Comparison of ENCODE assay signal across 9 cellular contexts in genomic region chr5:14706615-14707021, GRCh38. TPM values are rescaled to one million over a fixed set of nuclear protein-coding genes. Genes with fewer than 3 reads are reported as not detected.
DNase-seq lines count a peak whose midpoint lies in the region; ATAC-seq and TF ChIP-seq lines count a peak whose summit lies in the region.
"Had no signal": no experiment of that assay in that cellular context is flagged by ENCODE, and none has a peak within 500 bp of the region (broad histone marks: within the 10 kb centered on the region; RNA-seq: fewer than 3 reads in every experiment).

No MANE protein-coding gene starts in this region.

- H4K91ac ChIP-seq in neuronal stem cell (ENCODE audit: low read depth, low read length, poor library complexity), result no peak overlapping the region

- in situ Hi-C loops in astrocyte of the spinal cord (cut with HindIII; ENCODE audit: low sequenced_read_pairs), result no loop called here

- no peaks in the 10 kb centered on the region for H3K9me3 Mint-ChIP-seq in CD8-positive, alpha-beta T cell
- H3K9me3 Mint-ChIP-seq in Caco-2 (ENCODE audit: unreplicated experiment), result no peaks in the 10 kb centered on the region

- no peak overlapping the region for H3K18ac ChIP-seq in neuronal stem cell (ENCODE audit: low read length)

- H3K4ac ChIP-seq in neuronal stem cell (ENCODE audit: low read length), result no peak overlapping the region

- CTCF ChIA-PET in CD8-positive, alpha-beta T cell (lab: Charles Lee), result interaction anchor here (0.7 to 2.2 kb wide), 6 partner anchors 20 to 298 kb away, joined by 3 to 21 read pairs (median 4); no protein-coding TSS in a partner anchor
- CTCF ChIA-PET in Caco-2 (lab: Charles Lee), result no interaction called here

- ATAC-seq in CD8-positive, alpha-beta T cell, result peak; percentile 94
- ATAC-seq in omental fat pad (ENCODE audit: low FRiP score), result peak; percentile 36
- no peak for ATAC-seq in HG02623 (IDR thresholded peaks at IDR 0.05; ENCODE audit: unreplicated experiment)

- H2BK120ac ChIP-seq in neuronal stem cell (ENCODE audit: low read depth, low read length), result no peak overlapping the region

- peak overlapping the region; percentile 76 for H3K4me3 Mint-ChIP-seq in CD8-positive, alpha-beta T cell
- no peak overlapping the region for H3K4me3 Mint-ChIP-seq in Caco-2 (ENCODE audit: unreplicated experiment)

- peaks cover 79% of the 10 kb centered on the region for H3K4me1 ChIP-seq in CD8-positive, alpha-beta T cell (ENCODE audit: insufficient read depth, low read length)
- H3K4me1 ChIP-seq in Caco-2 (no peaks in the 10 kb centered on the region), neuronal stem cell (ENCODE audit: control insufficient read depth in 2 of 2, insufficient read depth in 1 of 2, low read depth in 1 of 2, low read length in 2 of 2) (no peaks in the 10 kb centered on the region)

- H3K4me2 ChIP-seq in neuronal stem cell (ENCODE audit: insufficient read depth, low read length, poor library complexity, severe bottlenecking), result no peak overlapping the region

- peaks cover 68% of the 10 kb centered on the region for H3K36me3 Mint-ChIP-seq in CD8-positive, alpha-beta T cell
- peaks cover 65% of the 10 kb centered on the region for H3K36me3 Mint-ChIP-seq in Caco-2 (ENCODE audit: insufficient read depth, unreplicated experiment)

- no TSS peak for BruUV-seq in Caco-2 (replicated peaks; lab: Mats Ljungman, UMichigan)

- no peaks in the 10 kb centered on the region for H3K27me3 Mint-ChIP-seq in CD8-positive, alpha-beta T cell (ENCODE audit: low read depth)
- no peaks in the 10 kb centered on the region for H3K27me3 Mint-ChIP-seq in Caco-2 (ENCODE audit: insufficient read depth, unreplicated experiment)

- H3K36me3 ChIP-seq in CD8-positive, alpha-beta T cell (ENCODE audit: insufficient read depth, low read length), result peaks cover 16% of the 10 kb centered on the region
- H3K36me3 ChIP-seq in Caco-2 (ENCODE audit: control insufficient read depth, insufficient read depth, low read length) (no peaks in the 10 kb centered on the region; the same call in 1 of the 2 replicates), neuronal stem cell (replicated peaks in 1 of 2; ENCODE audit: control insufficient read depth in 2 of 2, insufficient read depth in 2 of 2, low read length in 2 of 2) (peaks cover 16 to 86% of the 10 kb centered on the region in 2 donors)

- intact Hi-C loops in CD8-positive, alpha-beta T cell (cut with DNase I, micrococcal nuclease), result loop anchor here (1.0 to 5.0 kb wide), 8 partner anchors 11 to 286 kb away; partner anchors contain the start of genes ANKH (in 2 of the 2) and OTULINL (in 2 of the 2)
- intact Hi-C loops in Caco-2 (cut with micrococcal nuclease; ENCODE audit: unreplicated experiment), result no loop called here

- H3K79me1 ChIP-seq in neuronal stem cell (ENCODE audit: low read depth, low read length), result no peaks in the 10 kb centered on the region

- H2BK15ac ChIP-seq in neuronal stem cell (ENCODE audit: low read length), result no peak overlapping the region

- peaks cover 80% of the 10 kb centered on the region for H3K4me1 Mint-ChIP-seq in CD8-positive, alpha-beta T cell (ENCODE audit: low read depth)
- no peaks in the 10 kb centered on the region for H3K4me1 Mint-ChIP-seq in Caco-2 (ENCODE audit: low read depth, unreplicated experiment)

- H3K14ac ChIP-seq in neuronal stem cell (ENCODE audit: low read length), result no peak overlapping the region

- POLR2A ChIA-PET in CD8-positive, alpha-beta T cell (lab: Charles Lee), result interaction anchor here (0.6 to 1.9 kb wide), 12 partner anchors 14 to 286 kb away, joined by 3 to 8 read pairs (median 4); partner anchors contain the start of gene OTULIN
- POLR2A ChIA-PET in Caco-2 (lab: Charles Lee), result no interaction called here

- peak overlapping the region; percentile 99 for H3K27ac Mint-ChIP-seq in CD8-positive, alpha-beta T cell
- no peak overlapping the region for H3K27ac Mint-ChIP-seq in Caco-2 (ENCODE audit: unreplicated experiment)

- peak in 6 of 7 experiments; percentile 33 to 72 (median 56) for DNase-seq in CD8-positive, alpha-beta T cell
- DNase-seq in SIG-M5 treated with dmso at 0.1 percent for 504 hours (lab: John Stamatoyannopoulos, UW; ENCODE audit: unreplicated experiment) (peak; percentile 9), astrocyte of the spinal cord (ENCODE audit: low read depth, low spot score) (peak; percentile 62), omental fat pad (ENCODE audit: low spot score) (no peak), cortex of kidney (lab: John Stamatoyannopoulos, UW) (no peak), Caco-2 (no peak), neuronal stem cell (ENCODE audit: low spot score) (no peak)
- DNase-seq: cerebellar nuclear complex had no signal

- no peak overlapping the region for H2BK5ac ChIP-seq in neuronal stem cell (ENCODE audit: low read length)

- no peak overlapping the region for H3K23ac ChIP-seq in neuronal stem cell (ENCODE audit: low read depth, low read length, poor library complexity)

- H3K4me3 ChIP-seq in CD8-positive, alpha-beta T cell (ENCODE audit: low read depth, low read length), result no peak overlapping the region
- H3K4me3 ChIP-seq in astrocyte of the spinal cord (ENCODE audit: low read depth, low read length), result no peak overlapping the region
- H3K4me3 ChIP-seq in Caco-2 (ENCODE audit: low read depth, low read length), result no peak overlapping the region
- H3K4me3 ChIP-seq in neuronal stem cell (ENCODE audit: low read length in 2 of 2), result no peak overlapping the region

- no peak overlapping the region for H4K8ac ChIP-seq in neuronal stem cell (ENCODE audit: low read depth, low read length)

- no peaks in the 10 kb centered on the region for H3K9me3 ChIP-seq in CD8-positive, alpha-beta T cell (ENCODE audit: low read length)
- H3K9me3 ChIP-seq in Caco-2, result no peaks in the 10 kb centered on the region
- H3K9me3 ChIP-seq in neuronal stem cell (replicated peaks in 1 of 2; ENCODE audit: control insufficient read depth in 2 of 2, insufficient read depth in 1 of 2, low read depth in 1 of 2, low read length in 2 of 2), result peaks cover 0 to under 1% of the 10 kb centered on the region in 2 donors

- H2AK5ac ChIP-seq in neuronal stem cell (ENCODE audit: low read depth, low read length), result no peak overlapping the region

- TF ChIP-seq CTCF in CD8-positive, alpha-beta T cell (IDR thresholded peaks at IDR 0.05), result no peak
- TF ChIP-seq CTCF in astrocyte of the spinal cord (IDR thresholded peaks at IDR 0.05; ENCODE audit: low read depth, low read length) (no peak), omental fat pad (IDR thresholded peaks at IDR 0.05) (no peak), Caco-2 (IDR thresholded peaks at IDR 0.05; ENCODE audit: insufficient read depth in 1 of 2, low read depth in 1 of 2, low read length in 1 of 2, severe bottlenecking in 1 of 2, unreplicated experiment in 1 of 2) (no peak)

- H2AFZ ChIP-seq in neuronal stem cell (ENCODE audit: low read length), result no peak overlapping the region

- WGBS in neuronal stem cell (ENCODE audit: extremely low coverage in 2 of 2, insufficient read length in 2 of 2, insufficient replicate concordance in 1 of 2), 2 donors, result no CpG with 5 or more reads among the region's 6 CpGs

- H3K9ac ChIP-seq in neuronal stem cell (ENCODE audit: low read depth, low read length, poor library complexity), result no peak overlapping the region

- peak overlapping the region; percentile 46 for H3K27ac ChIP-seq in CD8-positive, alpha-beta T cell (ENCODE audit: low read depth, low read length)
- H3K27ac ChIP-seq in neuronal stem cell (replicated peaks; ENCODE audit: low read length), result no peak overlapping the region

- H3K27me3 ChIP-seq in CD8-positive, alpha-beta T cell (ENCODE audit: insufficient read depth, low read length), result no peaks in the 10 kb centered on the region
- H3K27me3 ChIP-seq in Caco-2 (replicated peaks; ENCODE audit: control insufficient read depth, insufficient read depth, low read length) (no peaks in the 10 kb centered on the region), neuronal stem cell (ENCODE audit: control insufficient read depth in 3 of 3, insufficient read depth in 3 of 3, low read depth in 1 of 3, low read length in 3 of 3) (no peaks in the 10 kb centered on the region)

- H2BK12ac ChIP-seq in neuronal stem cell (ENCODE audit: low read length), result no peak overlapping the region

RNA-seq across cellular contexts. Expression of gene OTULIN, which starts 42.1 kb away (rescaled TPM):
- total RNA-seq in CD8-positive, alpha-beta T cell, result 100 to 1,000 TPM; 135 to 140 TPM
- total RNA-seq in omental fat pad (10 to 100 TPM; 28.3 to 55.0 (median 30.3) TPM), Caco-2 (2022) (38.6 and 42.6 TPM in 2 replicates)
- polyA plus RNA-seq in neuronal stem cell (2013, experiment 1 of 2), result 9.0 TPM
- polyA plus RNA-seq in neuronal stem cell (2013, experiment 2 of 2), result 8.6 TPM

Comparison
In these comparisons a context has a peak if more than half of its experiments do, and no peak if none do; other contexts are left out.
1. DNase-seq: peak in CD8-positive, alpha-beta T cell (6 of 7), SIG-M5 treated with dmso at 0.1 percent for 504 hours (single experiment) and astrocyte of the spinal cord (single experiment); none in omental fat pad (single experiment), cortex of kidney (single experiment), Caco-2 (0 of 2) and neuronal stem cell (single experiment).